7 cellular contexts compared by ENCODE assay signal in the genomic region with DNA sequence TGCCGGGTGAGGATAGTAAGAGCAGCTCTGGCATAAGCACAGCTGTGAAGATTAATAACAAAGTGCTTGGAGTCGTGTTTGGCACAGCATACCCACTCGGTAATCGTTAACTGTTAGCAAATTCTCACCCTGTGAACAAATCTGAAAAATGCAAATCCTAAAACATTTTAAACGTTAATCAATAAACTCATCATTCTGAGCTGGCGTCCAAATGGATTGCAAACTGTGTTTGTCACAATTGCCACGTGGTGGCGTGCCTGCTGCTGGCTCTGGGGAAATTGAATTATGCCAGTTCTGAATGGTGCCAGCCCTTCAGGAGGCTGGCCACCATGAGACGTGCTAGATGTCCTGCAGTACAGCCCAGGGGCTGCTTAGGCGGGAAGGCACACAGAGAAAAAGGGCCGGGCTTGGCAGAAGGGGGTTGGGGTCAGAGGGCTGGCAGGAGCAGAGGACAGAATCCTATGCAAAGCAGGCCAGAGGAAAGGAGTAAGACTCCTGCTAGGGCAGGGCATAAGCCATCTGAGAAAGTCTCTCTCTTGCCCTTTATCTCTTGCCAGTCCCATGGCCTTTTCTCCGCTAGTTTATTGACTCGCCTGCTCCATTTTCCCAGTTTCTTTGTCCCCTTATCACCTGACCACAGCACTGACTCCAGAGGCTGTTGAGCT. TPM values are rescaled to one million over a fixed set of nuclear protein-coding genes. Genes with fewer than 3 reads are reported as not detected.
DNase-seq lines count a peak whose midpoint lies in the region; ATAC-seq and TF ChIP-seq lines count a peak whose summit lies in the region.

No MANE protein-coding gene starts in this region.

- no peak overlapping the region for H2AFZ ChIP-seq in MM.1S (ENCODE audit: low read length)
- no peak overlapping the region for H2AFZ ChIP-seq in neural cell (ENCODE audit: low read depth, low read length)

- CTCF ChIA-PET in GM10248 (lab: Yijun Ruan, JAX), result interaction anchor here (0.7 to 9.5 kb wide), 21 partner anchors 7 to 150 kb away, joined by 3 to 156 read pairs (median 22); a partner anchor contains a TSS
- CTCF ChIA-PET in activated CD8-positive, alpha-beta T cell treated with anti-CD3 and anti-CD28 coated beads for 36 hours (lab: Charles Lee), result interaction anchor here (1.0 to 9.5 kb wide), 19 partner anchors 10 to 204 kb away, joined by 3 to 185 read pairs (median 41); a partner anchor contains a TSS

- H3K4me3 ChIP-seq in MM.1S (ENCODE audit: low read length) (no peak overlapping the region), neural cell (ENCODE audit: low read length) (no peak overlapping the region)

- H3K9ac ChIP-seq in MM.1S (ENCODE audit: low read length), result no peak overlapping the region
- H3K9ac ChIP-seq in neural cell (ENCODE audit: low read length), result no peak overlapping the region

- intact Hi-C loops in activated CD8-positive, alpha-beta T cell treated with anti-CD3 and anti-CD28 coated beads for 36 hours (cut with micrococcal nuclease), result loop anchor here (5.0 kb wide), 1 partner anchor 116 kb away; no protein-coding TSS in a partner anchor

- H3K36me3 Mint-ChIP-seq in activated CD8-positive, alpha-beta T cell treated with anti-CD3 and anti-CD28 coated beads for 36 hours (ENCODE audit: low read depth), result no peaks in the 10 kb centered on the region
- H3K36me3 Mint-ChIP-seq in activated naive CD4-positive, alpha-beta T cell treated with anti-CD3 and anti-CD28 coated beads, Interleukin-2, amount 50 U/mL, for 72 hours, result no peaks in the 10 kb centered on the region

- TF ChIP-seq CTCF in GM10248 (IDR thresholded peaks at IDR 0.05; ENCODE audit: control extremely low read depth, extremely low read depth, low read depth, missing control alignments), result peak; percentile 55
- peak; percentile 70 for TF ChIP-seq CTCF in MM.1S (IDR thresholded peaks at IDR 0.05; ENCODE audit: low read length)
- TF ChIP-seq CTCF in activated CD8-positive, alpha-beta T cell treated with anti-CD3 and anti-CD28 coated beads for 36 hours (IDR thresholded peaks at IDR 0.05), result peak; percentile 60
- TF ChIP-seq CTCF in neural cell (IDR thresholded peaks at IDR 0.05; ENCODE audit: poor library complexity, severe bottlenecking), result peak; percentile 74

- H4K20me1 ChIP-seq in MM.1S (ENCODE audit: insufficient read depth, low read length) (no peaks in the 10 kb centered on the region), neural cell (ENCODE audit: insufficient read depth) (no peaks in the 10 kb centered on the region)

- peak; percentile 68 for TF ChIP-seq RAD21 in neural cell (conservative IDR thresholded peaks at IDR 0.05)

- POLR2A ChIA-PET in GM10248 (lab: Yijun Ruan, JAX), result no interaction called here
- POLR2A ChIA-PET in activated CD8-positive, alpha-beta T cell treated with anti-CD3 and anti-CD28 coated beads for 36 hours (lab: Charles Lee), result no interaction called here

- DNase-seq in GM10248 (ENCODE audit: extremely low spot score) (no peak), MM.1S (peak; percentile 25), GM19240 (ENCODE audit: insufficient read length, low spot score) (no peak), DMS153 treated with DMSO at 0.1 percent for 48 hours (lab: John Stamatoyannopoulos, UW; ENCODE audit: unreplicated experiment) (no peak)
- peak; percentile 42 for DNase-seq in activated CD8-positive, alpha-beta T cell treated with anti-CD3 and anti-CD28 coated beads for 36 hours
- no peak for DNase-seq in activated naive CD4-positive, alpha-beta T cell treated with anti-CD3 and anti-CD28 coated beads, Interleukin-2, amount 50 U/mL, for 72 hours (ENCODE audit: low spot score in 2 of 2)

- H3K9me3 ChIP-seq in MM.1S (replicated peaks; ENCODE audit: insufficient read depth, low read length), result no peaks in the 10 kb centered on the region
- H3K9me3 ChIP-seq in neural cell (ENCODE audit: low read length), result no peaks in the 10 kb centered on the region

- no peak overlapping the region for H3K27ac ChIP-seq in MM.1S (ENCODE audit: low read length)
- H3K27ac ChIP-seq in neural cell (ENCODE audit: low read length), result no peak overlapping the region

- H3K4me3 Mint-ChIP-seq in activated CD8-positive, alpha-beta T cell treated with anti-CD3 and anti-CD28 coated beads for 36 hours, result no peak overlapping the region

- peaks cover 3% of the 10 kb centered on the region for H3K4me1 Mint-ChIP-seq in activated CD8-positive, alpha-beta T cell treated with anti-CD3 and anti-CD28 coated beads for 36 hours (ENCODE audit: low read depth)

- H3K9me2 ChIP-seq in MM.1S (replicated peaks; ENCODE audit: insufficient read depth, low read length) (no peaks in the 10 kb centered on the region), neural cell (ENCODE audit: insufficient read depth, low read length) (no peaks in the 10 kb centered on the region)

- H3K79me2 ChIP-seq in MM.1S (ENCODE audit: low read length) (no peaks in the 10 kb centered on the region), neural cell (replicated peaks; ENCODE audit: insufficient read depth, low read length) (no peaks in the 10 kb centered on the region)

- H3K36me3 ChIP-seq in MM.1S (replicated peaks; ENCODE audit: insufficient read depth, low read length) (no peaks in the 10 kb centered on the region), neural cell (ENCODE audit: insufficient read depth, low read length) (no peaks in the 10 kb centered on the region)

- H3K27me3 ChIP-seq in MM.1S (replicated peaks; ENCODE audit: insufficient read depth, low read length), result peaks cover 65% of the 10 kb centered on the region
- peaks cover 30% of the 10 kb centered on the region for H3K27me3 ChIP-seq in neural cell (ENCODE audit: insufficient read depth, low read depth, low read length)

- H3K4me2 ChIP-seq in MM.1S (ENCODE audit: low read depth, low read length), result no peak overlapping the region
- H3K4me2 ChIP-seq in neural cell (ENCODE audit: low read length), result no peak overlapping the region

- peaks cover 5% of the 10 kb centered on the region for H3K4me1 ChIP-seq in MM.1S (ENCODE audit: low read length)

- H3K9me3 Mint-ChIP-seq in activated CD8-positive, alpha-beta T cell treated with anti-CD3 and anti-CD28 coated beads for 36 hours, result no peaks in the 10 kb centered on the region
- no peaks in the 10 kb centered on the region for H3K9me3 Mint-ChIP-seq in activated naive CD4-positive, alpha-beta T cell treated with anti-CD3 and anti-CD28 coated beads, Interleukin-2, amount 50 U/mL, for 72 hours

- no peak overlapping the region for H3K27ac Mint-ChIP-seq in activated CD8-positive, alpha-beta T cell treated with anti-CD3 and anti-CD28 coated beads for 36 hours
- no peak overlapping the region for H3K27ac Mint-ChIP-seq in activated naive CD4-positive, alpha-beta T cell treated with anti-CD3 and anti-CD28 coated beads, Interleukin-2, amount 50 U/mL, for 72 hours

- H3F3A ChIP-seq in MM.1S (ENCODE audit: insufficient read depth, low read length) (no peaks in the 10 kb centered on the region), neural cell (ENCODE audit: insufficient read depth, low read length, poor library complexity, severe bottlenecking) (peaks cover 6% of the 10 kb centered on the region)

- H3K27me3 Mint-ChIP-seq in activated CD8-positive, alpha-beta T cell treated with anti-CD3 and anti-CD28 coated beads for 36 hours, result peaks cover 70% of the 10 kb centered on the region

- no peak for TF ChIP-seq EP300 in neural cell (conservative IDR thresholded peaks at IDR 0.05; ENCODE audit: poor library complexity, severe bottlenecking)

- ATAC-seq in activated CD8-positive, alpha-beta T cell treated with anti-CD3 and anti-CD28 coated beads for 36 hours, result no peak
- ATAC-seq in activated naive CD4-positive, alpha-beta T cell treated with anti-CD3 and anti-CD28 coated beads, Interleukin-2, amount 50 U/mL, for 72 hours, result no peak

TF ChIP-seq in neural cell, 6 proteins besides CTCF, POLR2A, EP300 and RAD21:
- no peak for TF ChIP-seq TAF1 (IDR thresholded peaks at IDR 0.05; ENCODE audit: low read depth)
- TF ChIP-seq MXI1 (conservative IDR thresholded peaks at IDR 0.05; ENCODE audit: poor library complexity, severe bottlenecking), result no peak
- TF ChIP-seq EZH2 (IDR thresholded peaks at IDR 0.05; ENCODE audit: borderline replicate concordance, insufficient read depth, low read length, poor library complexity, severe bottlenecking), result no peak
- TF ChIP-seq SMC3 (conservative IDR thresholded peaks at IDR 0.05; ENCODE audit: poor library complexity), result peak; percentile 77

RNA-seq across cellular contexts. Expression of a gene that starts 22.1 kb away (rescaled TPM):
- total RNA-seq in activated CD8-positive, alpha-beta T cell treated with anti-CD3 and anti-CD28 coated beads for 36 hours, result 100 to 1,000 TPM; 101 to 106 TPM
- polyA plus RNA-seq in neural cell, result 47.9 and 62.9 TPM in 2 replicates
- polyA minus RNA-seq in neural cell, result 42.7 and 58.9 TPM in 2 replicates
- 10 to 100 TPM; 76.1 to 83.7 TPM for total RNA-seq in activated naive CD4-positive, alpha-beta T cell treated with anti-CD3 and anti-CD28 coated beads, Interleukin-2, amount 50 U/mL, for 72 hours

Comparison
In these comparisons a context has a peak if more than half of its experiments do, and no peak if none do; other contexts are left out.
1. DNase-seq: peak in MM.1S (single experiment) and activated CD8-positive, alpha-beta T cell treated with anti-CD3 and anti-CD28 coated beads for 36 hours (single experiment); none in GM10248 (single experiment), activated naive CD4-positive, alpha-beta T cell treated with anti-CD3 and anti-CD28 coated beads, Interleukin-2, amount 50 U/mL, for 72 hours (0 of 2), GM19240 (single experiment) and DMS153 treated with DMSO at 0.1 percent for 48 hours (single experiment).
2. Peak in every context shown above with its lines, with median percentiles within 50 percentile points of each other: CTCF ChIP-seq.